In genomic region chr18:80175451-80176235, GRCh38 we compare ENCODE assay signal across 9 cellular contexts.
DNase-seq lines count a peak whose midpoint lies in the region; ATAC-seq and TF ChIP-seq lines count a peak whose summit lies in the region.
"Had no signal": no experiment of that assay in that cellular context is flagged by ENCODE, and none has a peak within 500 bp of the region (broad histone marks: within the 10 kb centered on the region; RNA-seq: fewer than 3 reads in every experiment).

No MANE protein-coding gene starts in this region.

- peak; percentile 36 for DNase-seq in H4 (ENCODE audit: low spot score)
- DNase-seq in T-helper 9 cell = peak; percentile 24
- peak; percentile 57 for DNase-seq in astrocyte of the spinal cord (ENCODE audit: low read depth, low spot score)
- peak; percentile 23 for DNase-seq in stimulated activated CD8-positive, alpha-beta memory T cell treated with anti-CD3 and anti-CD28 coated beads, Interleukin-12 subunit alpha, Interleukin-12 subunit beta, amount 100 ng/mL, for 1 hour (ENCODE audit: low read depth)
- no peak for DNase-seq in stimulated activated naive B cell treated with anti-CD40 and anti-IgM and Interleukin-4, amounts not matched to agents 10 μg/mL and 1 μg/mL and 100 μg/mL, for 72 hours
- no peak for DNase-seq in SKM-1 treated with dmso at 0.1 percent for 144 hours (lab: John Stamatoyannopoulos, UW; ENCODE audit: unreplicated experiment)
- DNase-seq in RKO (ENCODE audit: low spot score) = no peak
- DNase-seq: HCEC 1CT had no signal

- no peak for TF ChIP-seq CTCF in astrocyte of the spinal cord (IDR thresholded peaks at IDR 0.05; ENCODE audit: low read depth, low read length)

- peaks cover 0 to 5% of the 10 kb centered on the region in 2 donors for H3K9me3 Mint-ChIP-seq in stimulated activated naive B cell treated with anti-CD40 and anti-IgM and Interleukin-4, amounts not matched to agents 10 μg/mL and 1 μg/mL and 100 μg/mL, for 72 hours

- in situ Hi-C loops in astrocyte of the spinal cord (cut with HindIII; ENCODE audit: low sequenced_read_pairs) = no loop called here

- no peak overlapping the region for H3K4me3 ChIP-seq in astrocyte of the spinal cord (ENCODE audit: low read depth, low read length)

- no peak for ATAC-seq in HG02885 (IDR thresholded peaks at IDR 0.05; ENCODE audit: poor library complexity, unreplicated experiment)
- ATAC-seq in stimulated activated naive B cell treated with anti-CD40 and anti-IgM and Interleukin-4, amounts not matched to agents 10 μg/mL and 1 μg/mL and 100 μg/mL, for 72 hours (replicated peaks) = no peak

- no peak overlapping the region for H3K27ac Mint-ChIP-seq in stimulated activated naive B cell treated with anti-CD40 and anti-IgM and Interleukin-4, amounts not matched to agents 10 μg/mL and 1 μg/mL and 100 μg/mL, for 72 hours

- H3K36me3 Mint-ChIP-seq in stimulated activated naive B cell treated with anti-CD40 and anti-IgM and Interleukin-4, amounts not matched to agents 10 μg/mL and 1 μg/mL and 100 μg/mL, for 72 hours = no peaks in the 10 kb centered on the region

- H3K27me3 Mint-ChIP-seq in stimulated activated naive B cell treated with anti-CD40 and anti-IgM and Interleukin-4, amounts not matched to agents 10 μg/mL and 1 μg/mL and 100 μg/mL, for 72 hours = peaks cover 45 to 73% of the 10 kb centered on the region in 2 donors

- H3K4me3 Mint-ChIP-seq in stimulated activated naive B cell treated with anti-CD40 and anti-IgM and Interleukin-4, amounts not matched to agents 10 μg/mL and 1 μg/mL and 100 μg/mL, for 72 hours = no peak overlapping the region

- H3K4me1 Mint-ChIP-seq in stimulated activated naive B cell treated with anti-CD40 and anti-IgM and Interleukin-4, amounts not matched to agents 10 μg/mL and 1 μg/mL and 100 μg/mL, for 72 hours = peaks cover 7 to 9% of the 10 kb centered on the region in 2 donors

Comparison
In these comparisons a context has a peak if more than half of its experiments do, and no peak if none do; other contexts are left out.
1. DNase-seq: peak in H4 (single experiment), T-helper 9 cell (single experiment), astrocyte of the spinal cord (single experiment) and stimulated activated CD8-positive, alpha-beta memory T cell treated with anti-CD3 and anti-CD28 coated beads, Interleukin-12 subunit alpha, Interleukin-12 subunit beta, amount 100 ng/mL, for 1 hour (single experiment); none in stimulated activated naive B cell treated with anti-CD40 and anti-IgM and Interleukin-4, amounts not matched to agents 10 μg/mL and 1 μg/mL and 100 μg/mL, for 72 hours (single experiment), SKM-1 treated with dmso at 0.1 percent for 144 hours (single experiment) and RKO (single experiment).